ENCODE assay signal across 8 cellular contexts in the genomic region with DNA sequence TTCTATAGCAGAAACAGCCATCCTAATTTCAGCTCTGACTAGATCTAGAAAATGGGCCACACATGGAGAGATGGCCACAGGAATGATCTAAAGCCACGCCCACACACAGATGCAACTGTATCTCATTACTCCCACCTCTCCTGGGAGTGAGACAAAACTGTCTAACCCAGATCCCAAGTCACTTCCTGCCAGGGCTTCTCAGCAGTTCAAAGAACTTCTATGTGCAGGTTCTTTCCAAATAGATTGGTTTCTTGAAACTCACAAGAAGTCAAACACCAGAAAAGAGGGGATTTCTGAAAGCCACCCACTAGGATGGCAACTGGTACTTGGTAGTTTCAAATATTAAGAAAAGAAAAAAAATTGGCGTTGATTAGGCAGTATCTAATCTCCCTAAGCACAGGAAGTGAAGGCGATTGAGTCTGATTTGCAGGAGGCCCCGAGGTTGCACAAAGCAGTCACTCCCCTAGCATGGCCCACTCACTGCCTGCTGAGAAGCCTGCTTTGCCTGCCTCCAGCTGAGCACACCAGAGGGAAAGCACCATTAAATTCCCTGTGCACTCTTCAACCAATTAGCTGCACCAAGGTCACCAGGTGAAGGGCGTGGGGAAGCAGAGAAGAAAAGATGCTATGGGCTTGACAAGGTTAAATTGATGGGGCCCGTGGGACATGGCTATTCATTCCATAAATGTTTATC. TPM values are rescaled to one million over a fixed set of nuclear protein-coding genes. Genes with fewer than 3 reads are reported as not detected.
A peak's percentile ranks its signal among the peaks of the same experiment; 100 is the strongest.
DNase-seq lines count a peak whose midpoint lies in the region; ATAC-seq and TF ChIP-seq lines count a peak whose summit lies in the region.

No MANE protein-coding gene starts in this region.

- intact Hi-C loops in mucosa of descending colon (cut with DNase I, micrococcal nuclease) = no loop called here

- no peaks in the 10 kb centered on the region for H3K9me3 ChIP-seq in mucosa of descending colon

- H3K4me1 ChIP-seq in mucosa of descending colon (ENCODE audit: low read depth) = no peaks in the 10 kb centered on the region

- DNase-seq in AG10803 (ENCODE audit: low read depth) (peak; percentile 74), NCI-H69 (lab: John Stamatoyannopoulos, UW) (peak; percentile 85), mucosa of descending colon (no peak), AML-193 (lab: John Stamatoyannopoulos, UW) (no peak), DMS53 treated with DMSO at 0.1 percent for 48 hours (lab: John Stamatoyannopoulos, UW; ENCODE audit: unreplicated experiment) (no peak)
- DNase-seq in activated naive CD4-positive, alpha-beta T cell treated with Interleukin-2 at 50 U/mL for 16 hours = peak; percentile 62

- H3K4me3 ChIP-seq in AG10803 (ENCODE audit: low read length) (no peak overlapping the region), mucosa of descending colon (no peak overlapping the region)

- no peaks in the 10 kb centered on the region for H3K36me3 ChIP-seq in mucosa of descending colon (ENCODE audit: low read depth)

- no peak for TF ChIP-seq CTCF in AG10803 (conservative IDR thresholded peaks at IDR 0.05; ENCODE audit: low read length)
- TF ChIP-seq CTCF in mucosa of descending colon (IDR thresholded peaks at IDR 0.05) = no peak

- ATAC-seq in GM18909 (IDR thresholded peaks at IDR 0.05; ENCODE audit: poor library complexity, unreplicated experiment) (peak; percentile 80), HG03064 (IDR thresholded peaks at IDR 0.05; ENCODE audit: low read depth, unreplicated experiment) (peak; percentile 67), mucosa of descending colon (peak; percentile 45)

RNA-seq across cellular contexts. Expression of a gene that starts 51.1 kb away (rescaled TPM):
- total RNA-seq in mucosa of descending colon = 10 to 100 TPM in 2 of 3 donors, 1 to 10 TPM in 1; 9.1 to 14.5 (median 10.1) TPM

Comparison
In these comparisons a context has a peak if more than half of its experiments do, and no peak if none do; other contexts are left out.
1. DNase-seq: peak in AG10803 (single experiment), NCI-H69 (single experiment) and activated naive CD4-positive, alpha-beta T cell treated with Interleukin-2 at 50 U/mL for 16 hours (single experiment); none in mucosa of descending colon (0 of 3), AML-193 (0 of 2) and DMS53 treated with DMSO at 0.1 percent for 48 hours (single experiment).
2. Peak in every context shown above with its lines, with median percentiles within 50 percentile points of each other: ATAC-seq.